Comparison of ENCODE assay signal across 13 cellular contexts in genomic region chr19:48760514-48761221, GRCh38. TPM values are rescaled to one million over a fixed set of nuclear protein-coding genes. Genes with fewer than 3 reads are reported as not detected.
DNase-seq lines count a peak whose midpoint lies in the region; ATAC-seq, FAIRE-seq and TF ChIP-seq lines count a peak whose summit lies in the region.
"Had no signal": no experiment of that assay in that cellular context is flagged by ENCODE, and none has a peak within 500 bp of the region (broad histone marks: within the 10 kb centered on the region; RNA-seq: fewer than 3 reads in every experiment).

No MANE protein-coding gene starts in this region.

- TF ChIP-seq EP300 in gastroesophageal sphincter (IDR thresholded peaks at IDR 0.05), result no peak

- FAIRE-seq in H54 (lab: Jason Lieb, UNC), result no peak
- FAIRE-seq: colon had no signal

- peak overlapping the region; percentile 65 for H3K27ac Mint-ChIP-seq in activated naive CD4-positive, alpha-beta T cell treated with anti-CD3 and anti-CD28 coated beads, Interleukin-2, amount 10 ng/mL, durations not matched to agents 7 days and 5 days
- no peak overlapping the region for H3K27ac Mint-ChIP-seq in activated naive CD4-positive, alpha-beta T cell treated with anti-CD3 and anti-CD28 coated beads for 36 hours
- H3K27ac Mint-ChIP-seq in CD4-positive, alpha-beta memory T cell, result peak overlapping the region in 1 of 7 donors; percentile 17

- H3K27ac ChIP-seq in gastroesophageal sphincter, result peak overlapping the region in 3 of 4 donors; percentile 12 to 44 (median 40)
- peak overlapping the region; percentile 76 for H3K27ac ChIP-seq in subcutaneous abdominal adipose tissue (ENCODE audit: low read depth, low read length)
- H3K27ac ChIP-seq in CD4-positive, alpha-beta memory T cell (ENCODE audit: low read depth, low read length), result no peak overlapping the region
- H3K27ac ChIP-seq: HL-60 had no signal

- no peaks in the 10 kb centered on the region for H3K36me3 Mint-ChIP-seq in activated naive CD4-positive, alpha-beta T cell treated with anti-CD3 and anti-CD28 coated beads, Interleukin-2, amount 10 ng/mL, durations not matched to agents 7 days and 5 days
- H3K36me3 Mint-ChIP-seq in activated naive CD4-positive, alpha-beta T cell treated with anti-CD3 and anti-CD28 coated beads for 36 hours (ENCODE audit: low read depth), result no peaks in the 10 kb centered on the region
- no peaks in the 10 kb centered on the region for H3K36me3 Mint-ChIP-seq in CD4-positive, alpha-beta memory T cell

- no peak overlapping the region for H3K4me3 Mint-ChIP-seq in activated naive CD4-positive, alpha-beta T cell treated with anti-CD3 and anti-CD28 coated beads, Interleukin-2, amount 10 ng/mL, durations not matched to agents 7 days and 5 days
- H3K4me3 Mint-ChIP-seq in activated naive CD4-positive, alpha-beta T cell treated with anti-CD3 and anti-CD28 coated beads for 36 hours, result no peak overlapping the region
- no peak overlapping the region for H3K4me3 Mint-ChIP-seq in CD4-positive, alpha-beta memory T cell

- H3K36me3 ChIP-seq in gastroesophageal sphincter, result no peaks in the 10 kb centered on the region
- H3K36me3 ChIP-seq in subcutaneous abdominal adipose tissue (ENCODE audit: control insufficient read depth in 5 of 5, insufficient read depth in 5 of 5, low read length in 5 of 5), result no peaks in the 10 kb centered on the region
- no peaks in the 10 kb centered on the region for H3K36me3 ChIP-seq in CD4-positive, alpha-beta memory T cell (ENCODE audit: insufficient read depth, low read length)

- POLR2A ChIA-PET in CD4-positive, alpha-beta memory T cell (lab: Charles Lee; ENCODE audit: partially characterized antibody), result no interaction called here

- WGBS in gastroesophageal sphincter (ENCODE audit: low coverage in 1 of 2), 2 donors, result 27% methylated on average over 10 of the region's 16 CpGs; no CpG with 5 or more reads in 1 of the 2 donors

- no peak for DNase-seq in activated naive CD4-positive, alpha-beta T cell treated with anti-CD3 and anti-CD28 coated beads, Interleukin-2, amount 10 ng/mL, durations not matched to agents 7 days and 5 days
- no peak for DNase-seq in activated naive CD4-positive, alpha-beta T cell treated with anti-CD3 and anti-CD28 coated beads for 36 hours
- DNase-seq in RKO (ENCODE audit: low spot score) (peak; percentile 71), AG08395 (ENCODE audit: low spot score) (no peak), H54 (ENCODE audit: insufficient read length, low spot score) (no peak)
- DNase-seq in CD4-positive, alpha-beta memory T cell, result no peak
- DNase-seq: activated CD8-positive, alpha-beta memory T cell treated with anti-CD3 and anti-CD28 coated beads for 24 hours had no signal

- CTCF ChIA-PET in activated naive CD4-positive, alpha-beta T cell treated with anti-CD3 and anti-CD28 coated beads, Interleukin-2, amount 10 ng/mL, durations not matched to agents 7 days and 5 days (lab: Charles Lee), result no interaction called here
- CTCF ChIA-PET in activated naive CD4-positive, alpha-beta T cell treated with anti-CD3 and anti-CD28 coated beads for 36 hours (lab: Charles Lee), result interaction anchor here (0.6 kb wide), 1 partner anchor 49 kb away, joined by 4 read pairs; no protein-coding TSS in a partner anchor
- CTCF ChIA-PET in CD4-positive, alpha-beta memory T cell (lab: Charles Lee; ENCODE audit: partially characterized antibody), result interaction anchor here (1.1 to 2.2 kb wide), 2 partner anchors 16 to 82 kb away, joined by 4 to 6 read pairs; no protein-coding TSS in a partner anchor

- TF ChIP-seq CTCF in gastroesophageal sphincter (IDR thresholded peaks at IDR 0.05), result no peak

- intact Hi-C loops in activated naive CD4-positive, alpha-beta T cell treated with anti-CD3 and anti-CD28 coated beads for 36 hours (cut with micrococcal nuclease), result no loop called here
- intact Hi-C loops in CD4-positive, alpha-beta memory T cell (cut with micrococcal nuclease), result no loop called here

- H3K27me3 ChIP-seq in gastroesophageal sphincter (peaks cover 21% of the 10 kb centered on the region), subcutaneous abdominal adipose tissue (ENCODE audit: control insufficient read depth in 5 of 5, insufficient read depth in 4 of 5, low read length in 5 of 5) (peaks cover 0 to 8% (median 3%) of the 10 kb centered on the region in 5 donors)
- no peaks in the 10 kb centered on the region for H3K27me3 ChIP-seq in CD4-positive, alpha-beta memory T cell (ENCODE audit: insufficient read depth, low read length)

- H3K27me3 Mint-ChIP-seq in activated naive CD4-positive, alpha-beta T cell treated with anti-CD3 and anti-CD28 coated beads, Interleukin-2, amount 10 ng/mL, durations not matched to agents 7 days and 5 days, result peaks cover 48% of the 10 kb centered on the region
- H3K27me3 Mint-ChIP-seq in activated naive CD4-positive, alpha-beta T cell treated with anti-CD3 and anti-CD28 coated beads for 36 hours (ENCODE audit: low read depth), result peaks cover 7% of the 10 kb centered on the region
- H3K27me3 Mint-ChIP-seq in CD4-positive, alpha-beta memory T cell, result peaks cover 7 to 10% of the 10 kb centered on the region in 2 donors

- TF ChIP-seq POLR2A in gastroesophageal sphincter (IDR thresholded peaks at IDR 0.05) (no peak), H54 (IDR thresholded peaks at IDR 0.05; ENCODE audit: low read depth, low read length) (no peak)

- H3K4me3 ChIP-seq in gastroesophageal sphincter (no peak overlapping the region), subcutaneous abdominal adipose tissue (ENCODE audit: low read depth in 1 of 5, low read length in 5 of 5) (no peak overlapping the region)
- H3K4me3 ChIP-seq in CD4-positive, alpha-beta memory T cell (ENCODE audit: low read length in 2 of 2), result no peak overlapping the region

- H3K9me3 ChIP-seq in gastroesophageal sphincter (no peaks in the 10 kb centered on the region), subcutaneous abdominal adipose tissue (ENCODE audit: control insufficient read depth in 5 of 5, low read length in 5 of 5) (no peaks in the 10 kb centered on the region)
- H3K9me3 ChIP-seq in CD4-positive, alpha-beta memory T cell (ENCODE audit: control insufficient read depth in 1 of 2, low read length in 2 of 2), result no peaks in the 10 kb centered on the region

- no peaks in the 10 kb centered on the region for H3K9me3 Mint-ChIP-seq in activated naive CD4-positive, alpha-beta T cell treated with anti-CD3 and anti-CD28 coated beads, Interleukin-2, amount 10 ng/mL, durations not matched to agents 7 days and 5 days
- no peaks in the 10 kb centered on the region for H3K9me3 Mint-ChIP-seq in activated naive CD4-positive, alpha-beta T cell treated with anti-CD3 and anti-CD28 coated beads for 36 hours
- H3K9me3 Mint-ChIP-seq in CD4-positive, alpha-beta memory T cell, result no peaks in the 10 kb centered on the region

- no peak for ATAC-seq in gastroesophageal sphincter
- ATAC-seq: Panc1 had no signal

- peak overlapping the region in 1 of 5 donors; percentile 41 for H3K9ac ChIP-seq in subcutaneous abdominal adipose tissue (ENCODE audit: low read length in 5 of 5)

- peaks cover 10% of the 10 kb centered on the region for H3K4me1 Mint-ChIP-seq in activated naive CD4-positive, alpha-beta T cell treated with anti-CD3 and anti-CD28 coated beads, Interleukin-2, amount 10 ng/mL, durations not matched to agents 7 days and 5 days
- H3K4me1 Mint-ChIP-seq in activated naive CD4-positive, alpha-beta T cell treated with anti-CD3 and anti-CD28 coated beads for 36 hours (ENCODE audit: low read depth), result peaks cover 5% of the 10 kb centered on the region
- H3K4me1 Mint-ChIP-seq in CD4-positive, alpha-beta memory T cell, result peaks cover 0 to 5% (median 3%) of the 10 kb centered on the region in 4 donors

- H3K4me1 ChIP-seq in gastroesophageal sphincter (no peaks in the 10 kb centered on the region), subcutaneous abdominal adipose tissue (ENCODE audit: control insufficient read depth in 5 of 5, insufficient read depth in 5 of 5, low read length in 5 of 5) (peaks cover 0 to 10% (median 4%) of the 10 kb centered on the region in 5 donors)
- peaks cover 5% of the 10 kb centered on the region for H3K4me1 ChIP-seq in CD4-positive, alpha-beta memory T cell (ENCODE audit: insufficient read depth, low read length)

RNA-seq across cellular contexts. Expression of gene FGF21, which starts 5.3 kb away (rescaled TPM):
- not detected for total RNA-seq in activated naive CD4-positive, alpha-beta T cell treated with anti-CD3 and anti-CD28 coated beads for 36 hours
- not detected for total RNA-seq in gastroesophageal sphincter
- not detected for total RNA-seq in CD4-positive, alpha-beta memory T cell
- polyA plus RNA-seq in CD4-positive, alpha-beta memory T cell, result not detected
- total RNA-seq: osteocyte had no signal

RNA-seq across cellular contexts. Expression of gene FUT1, which starts 8.2 kb away (rescaled TPM):
- under 1 TPM; 0.07 to 0.12 TPM for total RNA-seq in activated naive CD4-positive, alpha-beta T cell treated with anti-CD3 and anti-CD28 coated beads for 36 hours
- 1 to 10 TPM in 3 of 4 donors, under 1 TPM in 1; 0.54 to 3.5 (median 2.6) TPM for total RNA-seq in gastroesophageal sphincter
- total RNA-seq in CD4-positive, alpha-beta memory T cell, result under 1 TPM; 0.22 to 0.32 TPM
- under 1 TPM in 1 of 2 donors, not detected in 1; 0.11 TPM for polyA plus RNA-seq in CD4-positive, alpha-beta memory T cell

RNA-seq across cellular contexts. Expression of gene IZUMO1, which starts 14.0 kb away (rescaled TPM):
- total RNA-seq in activated naive CD4-positive, alpha-beta T cell treated with anti-CD3 and anti-CD28 coated beads for 36 hours, result not detected
- under 1 TPM in 1 of 4 donors, not detected in 3; 0.27 TPM for total RNA-seq in gastroesophageal sphincter
- total RNA-seq in CD4-positive, alpha-beta memory T cell, result not detected
- polyA plus RNA-seq in CD4-positive, alpha-beta memory T cell, result not detected
- total RNA-seq: osteocyte had no signal

RNA-seq across cellular contexts. Expression of gene RASIP1, which starts 20.3 kb away (rescaled TPM):
- total RNA-seq in activated naive CD4-positive, alpha-beta T cell treated with anti-CD3 and anti-CD28 coated beads for 36 hours, result under 1 TPM in 1 of 2 experiments, not detected in 1; 0.17 TPM
- total RNA-seq in gastroesophageal sphincter, result 10 to 100 TPM in 3 of 4 donors, 1 to 10 TPM in 1; 9.8 to 16.4 (median 10.3) TPM
- under 1 TPM in 1 of 2 experiments, not detected in 1; 0.22 TPM for total RNA-seq in CD4-positive, alpha-beta memory T cell
- polyA plus RNA-seq in CD4-positive, alpha-beta memory T cell, result under 1 TPM; 0.10 to 0.25 TPM

RNA-seq across cellular contexts. Expression of gene MAMSTR, which starts 41.1 kb away (rescaled TPM):
- total RNA-seq in activated naive CD4-positive, alpha-beta T cell treated with anti-CD3 and anti-CD28 coated beads for 36 hours, result under 1 TPM; 0.44 to 0.57 TPM
- 1 to 10 TPM in 2 of 4 donors, under 1 TPM in 2; 0.25 to 3.7 (median 1.3) TPM for total RNA-seq in gastroesophageal sphincter
- 1 to 10 TPM; 2.1 to 2.5 TPM for total RNA-seq in CD4-positive, alpha-beta memory T cell
- polyA plus RNA-seq in CD4-positive, alpha-beta memory T cell, result under 1 TPM; 0.71 to 0.73 TPM
